29 cellular contexts compared by ENCODE assay signal in genomic region chr5:84709075-84709474, GRCh38.
"Had no signal": no experiment of that assay in that cellular context is flagged by ENCODE, and none has a peak within 500 bp of the region (broad histone marks: within the 10 kb centered on the region; RNA-seq: fewer than 3 reads in every experiment).

No MANE protein-coding gene starts in this region.

- H3K27ac ChIP-seq: colonic mucosa, coronary artery, dorsolateral prefrontal cortex, epithelial cell of prostate, esophagus muscularis mucosa, esophagus squamous epithelium, foreskin keratinocyte, gastrocnemius medialis, gastroesophageal sphincter, heart left ventricle, heart right ventricle, hepatocyte had no signal

- H3K4me3 ChIP-seq: colonic mucosa, coronary artery, dorsolateral prefrontal cortex, esophagus muscularis mucosa, esophagus squamous epithelium, gastrocnemius medialis, gastroesophageal sphincter, heart left ventricle, heart right ventricle, hepatocyte had no signal

- H3K4me1 ChIP-seq: colonic mucosa, esophagus muscularis mucosa, esophagus squamous epithelium, foreskin keratinocyte, gastrocnemius medialis, gastroesophageal sphincter, heart left ventricle, heart right ventricle had no signal

- H3K27me3 ChIP-seq: colonic mucosa, dorsolateral prefrontal cortex, esophagus muscularis mucosa, esophagus squamous epithelium, foreskin keratinocyte, gastrocnemius medialis, gastroesophageal sphincter, heart left ventricle, heart right ventricle, hepatocyte had no signal

- FAIRE-seq: colon, endometrium, endothelial cell of umbilical vein, frontal cortex had no signal

- H3K79me2 ChIP-seq: hepatocyte had no signal

- H3K36me3 ChIP-seq: colonic mucosa, esophagus muscularis mucosa, esophagus squamous epithelium, gastrocnemius medialis, gastroesophageal sphincter, heart left ventricle, heart right ventricle had no signal

- DNase-seq: colonic mucosa; cortex of kidney; dermis blood vessel endothelial cell; dorsolateral prefrontal cortex; effector CD4-positive, alpha-beta T cell; effector CD8-positive, alpha-beta T cell; effector memory CD4-positive, alpha-beta T cell; effector memory CD8-positive, alpha-beta T cell; endodermal cell; erythroblast; esophagus squamous epithelium; foreskin fibroblast; foreskin keratinocyte; foreskin melanocyte; gastrocnemius medialis; glutamatergic neuron; head of caudate nucleus; heart left ventricle; heart right ventricle had no signal

- H2AFZ ChIP-seq: hepatocyte had no signal

- H3K9me3 ChIP-seq: colonic mucosa, esophagus muscularis mucosa, esophagus squamous epithelium, gastrocnemius medialis, gastroesophageal sphincter had no signal

- ATAC-seq: effector memory CD8-positive, alpha-beta T cell; esophagus mucosa; foreskin keratinocyte; gastrocnemius medialis; gastroesophageal sphincter; heart left ventricle; heart right ventricle had no signal

- H3K4me2 ChIP-seq: hepatocyte had no signal
